In genomic region chr3:39806820-39807219, GRCh38 we compare ENCODE assay signal across 6 cellular contexts. TPM values are rescaled to one million over a fixed set of nuclear protein-coding genes. Genes with fewer than 3 reads are reported as not detected.
"Had no signal": no experiment of that assay in that cellular context is flagged by ENCODE, and none has a peak within 500 bp of the region (broad histone marks: within the 10 kb centered on the region; RNA-seq: fewer than 3 reads in every experiment).

No MANE protein-coding gene starts in this region.

- H3K4me3 ChIP-seq: GM23338, K562 had no signal

- H3K27ac Mint-ChIP-seq: GM23338, H9 had no signal

- ATAC-seq: GM23338, K562 had no signal

- H3K4me2 ChIP-seq: GM23338 had no signal

- H2AFZ ChIP-seq: GM23338 had no signal

- H3K27ac ChIP-seq: HL-60 had no signal

- DNase-seq: H9, HCEC 1CT, IMR-90 had no signal

- H3K4me3 Mint-ChIP-seq: GM23338, H9 had no signal

RNA-seq across cellular contexts. Expression of gene MYRIP, which starts 2.6 kb away (rescaled TPM):
- total RNA-seq: IMR-90, K562 had no signal
- polyA plus RNA-seq: IMR-90 had no signal
